ENCODE assay signal across 16 cellular contexts in genomic region chr7:44766416-44766801, GRCh38.
"Had no signal": no experiment of that assay in that cellular context is flagged by ENCODE, and none has a peak within 500 bp of the region (broad histone marks: within the 10 kb centered on the region; RNA-seq: fewer than 3 reads in every experiment).

No MANE protein-coding gene starts in this region.

- H3K4me3 ChIP-seq: cardiac muscle cell, left ventricle myocardium inferior, neural progenitor cell, prostate gland, testis had no signal

- H3K9me3 ChIP-seq: left ventricle myocardium inferior, prostate gland, testis had no signal

- H2AFZ ChIP-seq: neural progenitor cell had no signal

- H3K27ac ChIP-seq: cardiac muscle cell, neural progenitor cell, prostate gland had no signal

- DNase-seq: activated CD4-positive, alpha-beta T cell treated with anti-CD3 and anti-CD28 coated beads, Interleukin-2, amount 50 U/mL, for 48 hours; activated gamma-delta T cell; amniotic stem cell; erythroblast; head of caudate nucleus; left ventricle myocardium inferior; mammary epithelial cell; midbrain; right cardiac atrium; stimulated activated naive CD8-positive, alpha-beta T cell treated with anti-CD3 and anti-CD28 coated beads, Interleukin-15, amount 100 ng/mL, for 72 hours; testis had no signal

- H3K4me2 ChIP-seq: neural progenitor cell had no signal

- H3K9me3 Mint-ChIP-seq: activated naive CD4-positive, alpha-beta T cell treated with anti-CD3 and anti-CD28 coated beads, Interleukin-2, amount 50 U/mL, for 72 hours; neural progenitor cell; stimulated activated naive CD8-positive, alpha-beta T cell treated with anti-CD3 and anti-CD28 coated beads, Interleukin-15, amount 100 ng/mL, for 72 hours; type B pancreatic cell had no signal

- H3K27me3 ChIP-seq: cardiac muscle cell, neural progenitor cell, testis had no signal

- ATAC-seq: activated naive CD4-positive, alpha-beta T cell treated with anti-CD3 and anti-CD28 coated beads, Interleukin-2, amount 50 U/mL, for 72 hours; right cardiac atrium; stimulated activated naive CD8-positive, alpha-beta T cell treated with anti-CD3 and anti-CD28 coated beads, Interleukin-15, amount 100 ng/mL, for 72 hours had no signal

- H3K36me3 ChIP-seq: neural progenitor cell had no signal

- H3K4me3 Mint-ChIP-seq: neural progenitor cell, type B pancreatic cell had no signal

- H3K27ac Mint-ChIP-seq: activated naive CD4-positive, alpha-beta T cell treated with anti-CD3 and anti-CD28 coated beads, Interleukin-2, amount 50 U/mL, for 72 hours; neural progenitor cell; type B pancreatic cell had no signal

- H3K27me3 Mint-ChIP-seq: stimulated activated naive CD8-positive, alpha-beta T cell treated with anti-CD3 and anti-CD28 coated beads, Interleukin-15, amount 100 ng/mL, for 72 hours; type B pancreatic cell had no signal
